In the genomic region with DNA sequence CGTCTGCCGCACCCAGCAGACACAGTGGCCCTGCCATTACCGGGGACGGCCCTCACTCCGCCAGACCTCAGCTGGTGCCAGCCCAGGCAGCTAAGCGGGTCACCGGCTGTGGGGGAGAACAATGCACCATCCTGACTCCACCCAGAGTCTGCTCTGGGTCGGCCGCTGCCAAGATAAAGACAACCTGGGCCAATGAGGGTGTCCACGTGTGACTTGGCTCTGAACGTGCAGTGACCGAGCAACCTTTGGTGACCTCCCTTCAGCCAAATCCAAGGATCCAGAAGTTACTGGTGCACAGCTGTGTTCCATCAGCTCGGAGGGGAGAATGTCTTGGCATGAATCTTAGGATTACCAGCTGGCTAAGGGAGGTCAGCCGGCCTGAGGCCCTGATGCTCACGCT, we compare ENCODE assay signal across 21 cellular contexts.
"Had no signal": no experiment of that assay in that cellular context is flagged by ENCODE, and none has a peak within 500 bp of the region (broad histone marks: within the 10 kb centered on the region; RNA-seq: fewer than 3 reads in every experiment).

No MANE protein-coding gene starts in this region.

- H3K27ac ChIP-seq: body of pancreas, epithelial cell of prostate, testis, upper lobe of right lung had no signal

- FAIRE-seq: small intestine had no signal

- H3K27me3 ChIP-seq: body of pancreas, testis, upper lobe of right lung had no signal

- H3K9me3 ChIP-seq: body of pancreas, testis, upper lobe of right lung had no signal

- H3K4me1 ChIP-seq: testis had no signal

- DNase-seq: activated CD4-positive, alpha-beta memory T cell treated with anti-CD3 and anti-CD28 coated beads, Interleukin-2, amount 10 ng/mL, durations not matched to agents 7 days and 5 days; activated CD4-positive, alpha-beta T cell treated with anti-CD3 and anti-CD28 coated beads for 48 hours; activated CD4-positive, CD25-positive, alpha-beta regulatory T cell; activated CD8-positive, alpha-beta memory T cell treated with anti-CD3 and anti-CD28 coated beads, Interleukin-2, amount 10 ng/mL, durations not matched to agents 7 days and 5 days; activated naive CD4-positive, alpha-beta T cell; activated naive CD8-positive, alpha-beta T cell treated with anti-CD3 and anti-CD28 coated beads for 36 hours; amniotic stem cell; body of pancreas; caudate nucleus; foreskin melanocyte; immature natural killer cell; kidney glomerular epithelial cell; small intestine; stimulated activated CD4-positive, alpha-beta T cell treated with anti-CD3 and anti-CD28 coated beads, Interleukin-4, amount 100 ng/mL, for 1 hour; T-helper 1 cell; T1000; testis; upper lobe of right lung had no signal

- ATAC-seq: activated CD8-positive, alpha-beta memory T cell treated with anti-CD3 and anti-CD28 coated beads, Interleukin-2, amount 10 ng/mL, durations not matched to agents 7 days and 5 days; body of pancreas; SK-N-SH treated with all-trans-retinoic acid at 6 μM for 48 hours; upper lobe of right lung had no signal

- H3K4me3 ChIP-seq: body of pancreas, lung, testis, upper lobe of right lung had no signal

- H3K36me3 ChIP-seq: upper lobe of right lung had no signal
